In genomic region chr19:49092686-49093085, GRCh38 we compare ENCODE assay signal across 35 cellular contexts. TPM values are rescaled to one million over a fixed set of nuclear protein-coding genes. Genes with fewer than 3 reads are reported as not detected.
"Had no signal": no experiment of that assay in that cellular context is flagged by ENCODE, and none has a peak within 500 bp of the region (broad histone marks: within the 10 kb centered on the region; RNA-seq: fewer than 3 reads in every experiment).

No MANE protein-coding gene starts in this region.

- H3K4me3 ChIP-seq: adrenal gland, body of pancreas, breast epithelium, MG63, PC-9, SJCRH30, SK-N-MC had no signal

- DNase-seq: activated CD4-positive, alpha-beta T cell treated with anti-CD3 and anti-CD28 coated beads, Interleukin-2, amount 10 ng/mL, durations not matched to agents 24 days and 14 days; activated CD4-positive, alpha-beta T cell treated with anti-CD3 and anti-CD28 coated beads, Interleukin-2, amount 50 U/mL, for 4 hours; activated CD8-positive, alpha-beta T cell treated with anti-CD3 and anti-CD28 coated beads for 36 hours; activated effector memory CD4-positive, alpha-beta T cell treated with anti-CD3 and anti-CD28 coated beads, Interleukin-2, amount 50 U/mL, for 16 hours; activated naive CD4-positive, alpha-beta T cell; activated naive CD4-positive, alpha-beta T cell treated with anti-CD3 and anti-CD28 coated beads, Interleukin-2, amount 50 U/mL, for 16 hours; activated T-cell treated with anti-CD3 and anti-CD28 coated beads, Interleukin-2, amount 50 U/mL, for 1 hour; activated T-cell treated with anti-CD3 and anti-CD28 coated beads, Interleukin-2, amount 50 U/mL, for 72 hours; adrenal gland; body of pancreas; Kasumi-1; KG1; MG63; NCI-H1048; NCI-H1105 treated with DMSO at 0.1 percent for 48 hours; NCI-H1436; NCI-H187; NCI-H2029 treated with DMSO at 0.1 percent for 48 hours; NCI-H2107; NCI-H2171; NCI-H510A; NCI-H526; NCI-H748 treated with DMSO at 0.1 percent for 48 hours; NK-92 treated with Interleukin-12 subunit alpha and Interleukin-12 subunit beta, amount 100 ng/mL, for 24 hours; PC-9; Right ventricle myocardium superior; SJCRH30; T1000; WERI-Rb-1 had no signal

- H3K27ac ChIP-seq: adrenal gland, body of pancreas, breast epithelium, PC-9, SJCRH30, SK-N-MC, WERI-Rb-1 had no signal

- H3K36me3 ChIP-seq: breast epithelium had no signal

- H3K27me3 Mint-ChIP-seq: activated CD4-positive, alpha-beta T cell treated with anti-CD3 and anti-CD28 coated beads, Interleukin-2, amount 10 ng/mL, durations not matched to agents 24 days and 14 days; activated CD8-positive, alpha-beta T cell treated with anti-CD3 and anti-CD28 coated beads for 36 hours; activated T-helper 17 cell treated with anti-CD3 and anti-CD28 coated beads, Interleukin-2, amount 50 U/mL, for 72 hours had no signal

- ATAC-seq: activated CD8-positive, alpha-beta T cell treated with anti-CD3 and anti-CD28 coated beads for 36 hours; activated T-cell treated with anti-CD3 and anti-CD28 coated beads, Interleukin-2, amount 50 U/mL, for 72 hours; activated T-helper 17 cell treated with anti-CD3 and anti-CD28 coated beads, Interleukin-2, amount 50 U/mL, for 72 hours; body of pancreas had no signal

- H3K9me3 ChIP-seq: adrenal gland, body of pancreas, breast epithelium, MG63, SJCRH30 had no signal

- H3K27ac Mint-ChIP-seq: activated CD4-positive, alpha-beta T cell treated with anti-CD3 and anti-CD28 coated beads, Interleukin-2, amount 10 ng/mL, durations not matched to agents 24 days and 14 days; activated CD8-positive, alpha-beta T cell treated with anti-CD3 and anti-CD28 coated beads for 36 hours; activated T-cell treated with anti-CD3 and anti-CD28 coated beads, Interleukin-2, amount 50 U/mL, for 72 hours had no signal

- H3K9me3 Mint-ChIP-seq: activated CD4-positive, alpha-beta T cell treated with anti-CD3 and anti-CD28 coated beads, Interleukin-2, amount 10 ng/mL, durations not matched to agents 24 days and 14 days; activated CD8-positive, alpha-beta T cell treated with anti-CD3 and anti-CD28 coated beads for 36 hours; activated T-cell treated with anti-CD3 and anti-CD28 coated beads, Interleukin-2, amount 50 U/mL, for 72 hours; activated T-helper 17 cell treated with anti-CD3 and anti-CD28 coated beads, Interleukin-2, amount 50 U/mL, for 72 hours had no signal

- H3K4me1 ChIP-seq: SJCRH30 had no signal

- H3K4me3 Mint-ChIP-seq: activated CD4-positive, alpha-beta T cell treated with anti-CD3 and anti-CD28 coated beads, Interleukin-2, amount 10 ng/mL, durations not matched to agents 24 days and 14 days; activated CD8-positive, alpha-beta T cell treated with anti-CD3 and anti-CD28 coated beads for 36 hours; activated T-cell treated with anti-CD3 and anti-CD28 coated beads, Interleukin-2, amount 50 U/mL, for 72 hours; activated T-helper 17 cell treated with anti-CD3 and anti-CD28 coated beads, Interleukin-2, amount 50 U/mL, for 72 hours had no signal

RNA-seq across cellular contexts. Expression of gene KCNA7, which starts 20.2 kb away (rescaled TPM):
- total RNA-seq: activated CD4-positive, alpha-beta T cell treated with anti-CD3 and anti-CD28 coated beads, Interleukin-2, amount 10 ng/mL, durations not matched to agents 24 days and 14 days; activated CD8-positive, alpha-beta memory T cell treated with anti-CD3 and anti-CD28 coated beads for 36 hours; activated CD8-positive, alpha-beta T cell treated with anti-CD3 and anti-CD28 coated beads for 36 hours; activated T-cell treated with anti-CD3 and anti-CD28 coated beads, Interleukin-2, amount 50 U/mL, for 72 hours; activated T-helper 17 cell treated with anti-CD3 and anti-CD28 coated beads, Interleukin-2, amount 50 U/mL, for 72 hours; adrenal gland; body of pancreas; breast epithelium; OCI-LY7; PC-9; SJCRH30; T-helper 2 cell treated with Interferon-gamma antibody and Interleukin-4, amounts not matched to agents 100 ng/mL and 5 ng/mL, for 36 hours had no signal
